8 cellular contexts compared by ENCODE assay signal in genomic region chr15:74906193-74906449, GRCh38. TPM values are rescaled to one million over a fixed set of nuclear protein-coding genes. Genes with fewer than 3 reads are reported as not detected.
A peak's percentile ranks its signal among the peaks of the same experiment; 100 is the strongest.
DNase-seq lines count a peak whose midpoint lies in the region; ATAC-seq and TF ChIP-seq lines count a peak whose summit lies in the region.

No MANE protein-coding gene starts in this region.

- TF ChIP-seq CTCF in GM12864 (IDR thresholded peaks at IDR 0.05; ENCODE audit: low read depth, low read length, missing control alignments) (no peak), dorsolateral prefrontal cortex (IDR thresholded peaks at IDR 0.05 in 54 of 56, conservative IDR thresholded peaks at IDR 0.05 in 2 of 56; ENCODE audit: low read depth in 1 of 56, partially characterized antibody in 56 of 56) (no peak)

- H3K4ac ChIP-seq in mesendoderm (ENCODE audit: low read depth, low read length): peak overlapping the region; percentile 94

- peak overlapping the region; percentile 82 for H3K27ac ChIP-seq in SK-N-MC
- H3K27ac ChIP-seq in dorsolateral prefrontal cortex: peak overlapping the region; percentile 63 to 97 (median 93)
- H3K27ac ChIP-seq in mesendoderm (ENCODE audit: low read depth, low read length): peak overlapping the region; percentile 85
- H3K27ac ChIP-seq in thymus (ENCODE audit: low read depth): peak overlapping the region; percentile 80

- WGBS in mesendoderm (ENCODE audit: extremely low coverage, insufficient coverage, low lambda C conversion rate): no CpG with 5 or more reads among the region's 17 CpGs
- WGBS in thymus: under 1% methylated on average over 17 of the region's 17 CpGs

- peak overlapping the region; percentile 63 for H3K4me2 ChIP-seq in mesendoderm (ENCODE audit: low read length)

- H2AK5ac ChIP-seq in mesendoderm (ENCODE audit: low read length): no peak overlapping the region

- no peaks in the 10 kb centered on the region for H3K9me3 ChIP-seq in SK-N-MC (ENCODE audit: low read depth, low read length)
- no peaks in the 10 kb centered on the region for H3K9me3 ChIP-seq in thymus (ENCODE audit: control insufficient read depth)

- peak overlapping the region; percentile 82 for H3K4me3 ChIP-seq in GM12864 (ENCODE audit: low read depth, low read length)
- H3K4me3 ChIP-seq in SK-N-MC: peak overlapping the region; percentile 87
- peak overlapping the region; percentile 65 to 99 (median 95) for H3K4me3 ChIP-seq in dorsolateral prefrontal cortex
- H3K4me3 ChIP-seq in mesendoderm (ENCODE audit: low read length): peak overlapping the region; percentile 86
- peak overlapping the region; percentile 94 for H3K4me3 ChIP-seq in thymus (ENCODE audit: low read length)

- H3K4me1 ChIP-seq in mesendoderm (ENCODE audit: control insufficient read depth, low read depth, low read length) (peaks cover 3% of the 10 kb centered on the region), thymus (ENCODE audit: control insufficient read depth, insufficient read depth, low read length) (peaks cover 12% of the 10 kb centered on the region)

- no peak overlapping the region for H2BK5ac ChIP-seq in mesendoderm (ENCODE audit: low read length)

- H3K36me3 ChIP-seq in SK-N-MC (ENCODE audit: insufficient read depth, low read length): peaks cover 38% of the 10 kb centered on the region
- H3K36me3 ChIP-seq in mesendoderm (ENCODE audit: control insufficient read depth, insufficient read depth, low read length): peaks cover 11% of the 10 kb centered on the region
- H3K36me3 ChIP-seq in thymus (ENCODE audit: control insufficient read depth, insufficient read depth): no peaks in the 10 kb centered on the region

- no peak overlapping the region for H4K5ac ChIP-seq in mesendoderm (ENCODE audit: low read length)

- H3K23ac ChIP-seq in mesendoderm (ENCODE audit: low read length): peak overlapping the region; percentile 68

- H3K56ac ChIP-seq in mesendoderm (ENCODE audit: low read length): peak overlapping the region; percentile 95

- H4K8ac ChIP-seq in mesendoderm (ENCODE audit: low read depth, low read length): no peak overlapping the region

- H3K9ac ChIP-seq in SK-N-MC (ENCODE audit: insufficient read length): peak overlapping the region; percentile 84
- H3K9ac ChIP-seq in mesendoderm (ENCODE audit: low read length): peak overlapping the region; percentile 95

- H2BK120ac ChIP-seq in mesendoderm (ENCODE audit: low read depth, low read length): no peak overlapping the region

- peaks cover 10% of the 10 kb centered on the region for H3K79me2 ChIP-seq in mesendoderm (ENCODE audit: control insufficient read depth, insufficient read depth, low read length)

- H3K27me3 ChIP-seq in dorsolateral prefrontal cortex (no peaks in the 10 kb centered on the region), mesendoderm (ENCODE audit: insufficient read depth, low read length, poor library complexity) (no peaks in the 10 kb centered on the region), thymus (ENCODE audit: control insufficient read depth, insufficient read depth) (no peaks in the 10 kb centered on the region)

- intact Hi-C loops in dorsolateral prefrontal cortex (cut with DNase I): loop anchor here (2.0 to 5.0 kb wide), 3 partner anchors 33 to 64 kb away; partner anchors contain the start of genes COX5A (in 1 of the 2), SCAMP2 (in 1 of the 2) and ULK3 (in 1 of the 2)

- no peak for DNase-seq in GM12864 (ENCODE audit: low read depth)
- DNase-seq in SK-N-MC (ENCODE audit: low read depth, low spot score): no peak
- DNase-seq in dorsolateral prefrontal cortex: peak in 3 of 10 donors; percentile 34 to 43 (median 40)
- DNase-seq in mesendoderm: no peak

- peak overlapping the region; percentile 91 for H3K18ac ChIP-seq in mesendoderm (ENCODE audit: low read length)

- no peak overlapping the region for H2BK15ac ChIP-seq in mesendoderm (replicated peaks; ENCODE audit: low read depth)

- peak; percentile 20 for ATAC-seq in HG02610 (IDR thresholded peaks at IDR 0.05; ENCODE audit: unreplicated experiment)
- ATAC-seq in GM18873 (IDR thresholded peaks at IDR 0.05; ENCODE audit: low FRiP score, unreplicated experiment): no peak
- ATAC-seq in GM18519 (IDR thresholded peaks at IDR 0.05; ENCODE audit: low FRiP score, unreplicated experiment): no peak

- peaks cover 10% of the 10 kb centered on the region for H3K79me1 ChIP-seq in mesendoderm (ENCODE audit: low read length)

RNA-seq across cellular contexts. Expression of gene FAM219B, which starts 0.5 kb away (rescaled TPM):
- total RNA-seq in dorsolateral prefrontal cortex: 100 to 1,000 TPM in 83 of 120 experiments, 10 to 100 TPM in 37; 76.8 to 142 (median 107) TPM
- polyA plus RNA-seq in mesendoderm (2013, experiment 1 of 2): 24.2 TPM
- polyA plus RNA-seq in mesendoderm (2013, experiment 2 of 2): 24.6 TPM
- polyA plus RNA-seq in thymus: 25.5 TPM

RNA-seq across cellular contexts. Expression of gene MPI, which starts 16.3 kb away (rescaled TPM):
- total RNA-seq in dorsolateral prefrontal cortex: 10 to 100 TPM; 41.5 to 82.0 (median 64.4) TPM
- 21.1 TPM for polyA plus RNA-seq in mesendoderm (2013, experiment 1 of 2)
- polyA plus RNA-seq in mesendoderm (2013, experiment 2 of 2): 20.1 TPM
- polyA plus RNA-seq in thymus: 22.2 TPM

RNA-seq across cellular contexts. Expression of gene COX5A, which starts 31.8 kb away (rescaled TPM):
- total RNA-seq in dorsolateral prefrontal cortex: 100 to 1,000 TPM; 113 to 311 (median 236) TPM
- 353 TPM for polyA plus RNA-seq in mesendoderm (2013, experiment 1 of 2)
- polyA plus RNA-seq in mesendoderm (2013, experiment 2 of 2): 361 TPM
- 191 TPM for polyA plus RNA-seq in thymus

RNA-seq across cellular contexts. Expression of gene SCAMP2, which starts 33.0 kb away (rescaled TPM):
- 10 to 100 TPM; 19.5 to 74.6 (median 41.4) TPM for total RNA-seq in dorsolateral prefrontal cortex
- 36.0 TPM for polyA plus RNA-seq in mesendoderm (2013, experiment 1 of 2)
- 32.5 TPM for polyA plus RNA-seq in mesendoderm (2013, experiment 2 of 2)
- polyA plus RNA-seq in thymus: 35.2 TPM

RNA-seq across cellular contexts. Expression of gene RPP25, which starts 50.5 kb away (rescaled TPM):
- total RNA-seq in dorsolateral prefrontal cortex: 10 to 100 TPM in 37 of 120 experiments, 1 to 10 TPM in 83; 5.0 to 16.7 (median 8.5) TPM
- polyA plus RNA-seq in mesendoderm (2013, experiment 1 of 2): 4.9 TPM
- polyA plus RNA-seq in mesendoderm (2013, experiment 2 of 2): 5.1 TPM
- polyA plus RNA-seq in thymus: 6.7 TPM
